In genomic region chr20:45362804-45363610, GRCh38 we compare ENCODE assay signal across 1 cellular context.
TF ChIP-seq lines count a peak whose summit lies in the region.

Gene SYS1, plus strand, starts transcription at chr20:45363156. Its CDS starts 376 bp downstream, at chr20:45363532.

TF ChIP-seq in GM23338, 12 proteins besides CTCF, POLR2A, EP300 and RAD21:
- no peak for TF ChIP-seq ZNF462 (CRISPR knock-in tag; IDR thresholded peaks at IDR 0.05)
- peak; percentile 31; the same call in 1 of the 2 replicates for TF ChIP-seq CREB1 (CRISPR knock-in tag; IDR thresholded peaks at IDR 0.05; ENCODE audit: low read depth)
- no peak for TF ChIP-seq STAT1 (IDR thresholded peaks at IDR 0.05; ENCODE audit: unreplicated experiment)
- TF ChIP-seq, protein P1, sequence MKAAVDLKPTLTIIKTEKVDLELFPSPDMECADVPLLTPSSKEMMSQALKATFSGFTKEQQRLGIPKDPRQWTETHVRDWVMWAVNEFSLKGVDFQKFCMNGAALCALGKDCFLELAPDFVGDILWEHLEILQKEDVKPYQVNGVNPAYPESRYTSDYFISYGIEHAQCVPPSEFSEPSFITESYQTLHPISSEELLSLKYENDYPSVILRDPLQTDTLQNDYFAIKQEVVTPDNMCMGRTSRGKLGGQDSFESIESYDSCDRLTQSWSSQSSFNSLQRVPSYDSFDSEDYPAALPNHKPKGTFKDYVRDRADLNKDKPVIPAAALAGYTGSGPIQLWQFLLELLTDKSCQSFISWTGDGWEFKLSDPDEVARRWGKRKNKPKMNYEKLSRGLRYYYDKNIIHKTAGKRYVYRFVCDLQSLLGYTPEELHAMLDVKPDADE (IDR thresholded peaks at IDR 0.05) = peak; percentile 87; the same call in 1 of the 2 replicates
- TF ChIP-seq POLR2AphosphoS5 (IDR thresholded peaks at IDR 0.05; ENCODE audit: low read depth) = peak; percentile 70
- TF ChIP-seq ZNF331 (CRISPR knock-in tag; IDR thresholded peaks at IDR 0.05; ENCODE audit: low read depth) = no peak
- no peak for TF ChIP-seq ZNF114 (CRISPR knock-in tag; IDR thresholded peaks at IDR 0.05)
- TF ChIP-seq, protein P2, sequence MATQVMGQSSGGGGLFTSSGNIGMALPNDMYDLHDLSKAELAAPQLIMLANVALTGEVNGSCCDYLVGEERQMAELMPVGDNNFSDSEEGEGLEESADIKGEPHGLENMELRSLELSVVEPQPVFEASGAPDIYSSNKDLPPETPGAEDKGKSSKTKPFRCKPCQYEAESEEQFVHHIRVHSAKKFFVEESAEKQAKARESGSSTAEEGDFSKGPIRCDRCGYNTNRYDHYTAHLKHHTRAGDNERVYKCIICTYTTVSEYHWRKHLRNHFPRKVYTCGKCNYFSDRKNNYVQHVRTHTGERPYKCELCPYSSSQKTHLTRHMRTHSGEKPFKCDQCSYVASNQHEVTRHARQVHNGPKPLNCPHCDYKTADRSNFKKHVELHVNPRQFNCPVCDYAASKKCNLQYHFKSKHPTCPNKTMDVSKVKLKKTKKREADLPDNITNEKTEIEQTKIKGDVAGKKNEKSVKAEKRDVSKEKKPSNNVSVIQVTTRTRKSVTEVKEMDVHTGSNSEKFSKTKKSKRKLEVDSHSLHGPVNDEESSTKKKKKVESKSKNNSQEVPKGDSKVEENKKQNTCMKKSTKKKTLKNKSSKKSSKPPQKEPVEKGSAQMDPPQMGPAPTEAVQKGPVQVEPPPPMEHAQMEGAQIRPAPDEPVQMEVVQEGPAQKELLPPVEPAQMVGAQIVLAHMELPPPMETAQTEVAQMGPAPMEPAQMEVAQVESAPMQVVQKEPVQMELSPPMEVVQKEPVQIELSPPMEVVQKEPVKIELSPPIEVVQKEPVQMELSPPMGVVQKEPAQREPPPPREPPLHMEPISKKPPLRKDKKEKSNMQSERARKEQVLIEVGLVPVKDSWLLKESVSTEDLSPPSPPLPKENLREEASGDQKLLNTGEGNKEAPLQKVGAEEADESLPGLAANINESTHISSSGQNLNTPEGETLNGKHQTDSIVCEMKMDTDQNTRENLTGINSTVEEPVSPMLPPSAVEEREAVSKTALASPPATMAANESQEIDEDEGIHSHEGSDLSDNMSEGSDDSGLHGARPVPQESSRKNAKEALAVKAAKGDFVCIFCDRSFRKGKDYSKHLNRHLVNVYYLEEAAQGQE (IDR thresholded peaks at IDR 0.05; ENCODE audit: unreplicated experiment) = no peak
- no peak for TF ChIP-seq EZH2 (IDR thresholded peaks at IDR 0.05; ENCODE audit: low read depth, unreplicated experiment)
- no peak for TF ChIP-seq EZH2phosphoT487 (IDR thresholded peaks at IDR 0.05; ENCODE audit: unreplicated experiment)
- TF ChIP-seq NANOG (IDR thresholded peaks at IDR 0.05; ENCODE audit: borderline replicate concordance) = no peak
- TF ChIP-seq JUNB (IDR thresholded peaks at IDR 0.05; ENCODE audit: unreplicated experiment) = no peak
